In genomic region chr9:127224883-127225739, GRCh38 we compare ENCODE assay signal across 8 cellular contexts. TPM values are rescaled to one million over a fixed set of nuclear protein-coding genes. Genes with fewer than 3 reads are reported as not detected.
DNase-seq lines count a peak whose midpoint lies in the region; ATAC-seq, FAIRE-seq and TF ChIP-seq lines count a peak whose summit lies in the region.

No MANE protein-coding gene starts in this region.

- no peaks in the 10 kb centered on the region for H3K79me2 ChIP-seq in astrocyte (ENCODE audit: insufficient read depth, low read length)

- peaks cover 2% of the 10 kb centered on the region for H3K36me3 Mint-ChIP-seq in astrocyte (ENCODE audit: low read depth, unreplicated experiment)

- H3K9me3 Mint-ChIP-seq in astrocyte (ENCODE audit: unreplicated experiment) = no peaks in the 10 kb centered on the region

- ATAC-seq in HG02678 (IDR thresholded peaks at IDR 0.05; ENCODE audit: unreplicated experiment) = peak; percentile 58

- H3K4me1 ChIP-seq in astrocyte (ENCODE audit: insufficient read depth, low read length) (peaks cover 3% of the 10 kb centered on the region), rectal smooth muscle tissue (ENCODE audit: control insufficient read depth, insufficient read depth, low read length) (no peaks in the 10 kb centered on the region)

- peak; percentile 35 for DNase-seq in GM04504 (ENCODE audit: low read depth)
- peak; percentile 73 for DNase-seq in NCI-H1694 (lab: John Stamatoyannopoulos, UW)
- DNase-seq in T-helper 9 cell = peak; percentile 91
- peak; percentile 53 for DNase-seq in astrocyte (ENCODE audit: low read depth)
- DNase-seq in hepatic stellate cell (ENCODE audit: low spot score) = peak; percentile 97
- DNase-seq in urothelium cell line (ENCODE audit: low spot score) = peak; percentile 99

- H3K9me3 ChIP-seq in astrocyte (ENCODE audit: insufficient read depth, low read depth, low read length) = no peaks in the 10 kb centered on the region

- H3K27me3 ChIP-seq in astrocyte (ENCODE audit: insufficient read depth, low read length) = peaks cover 25% of the 10 kb centered on the region
- no peaks in the 10 kb centered on the region for H3K27me3 ChIP-seq in rectal smooth muscle tissue (ENCODE audit: control insufficient read depth, insufficient read depth, low read length)

- no peak for TF ChIP-seq CTCF in astrocyte (IDR thresholded peaks at IDR 0.05; ENCODE audit: insufficient read depth, low read depth, low read length)

- no peak for FAIRE-seq in astrocyte (lab: Jason Lieb, UNC)
- FAIRE-seq in urothelium cell line (lab: Jason Lieb, UNC) = no peak

- peak overlapping the region; percentile 94 for H2AFZ ChIP-seq in astrocyte (ENCODE audit: low read depth, low read length)

- H3K4me3 ChIP-seq in astrocyte (ENCODE audit: insufficient read depth, low read depth, low read length) = peak overlapping the region; percentile 62
- H3K4me3 ChIP-seq in rectal smooth muscle tissue (ENCODE audit: low read length) = peak overlapping the region; percentile 80

- H3K27ac Mint-ChIP-seq in astrocyte (ENCODE audit: unreplicated experiment) = no peak overlapping the region

- no peak overlapping the region for H3K27ac ChIP-seq in astrocyte (ENCODE audit: low read depth, low read length)
- peak overlapping the region; percentile 60 for H3K27ac ChIP-seq in rectal smooth muscle tissue (ENCODE audit: low read depth, low read length)

- no peaks in the 10 kb centered on the region for H4K20me1 ChIP-seq in astrocyte (ENCODE audit: insufficient read depth, low read length)

- peak overlapping the region; percentile 88 for H3K4me3 Mint-ChIP-seq in astrocyte (ENCODE audit: unreplicated experiment)

- H3K27me3 Mint-ChIP-seq in astrocyte (ENCODE audit: low read depth, unreplicated experiment) = peaks cover 24% of the 10 kb centered on the region

- H3K4me2 ChIP-seq in astrocyte (ENCODE audit: low read length) = peak overlapping the region; percentile 94

- H3K9ac ChIP-seq in astrocyte (ENCODE audit: low read length) = peak overlapping the region; percentile 66
- no peak overlapping the region for H3K9ac ChIP-seq in rectal smooth muscle tissue (ENCODE audit: low read length)

- no peaks in the 10 kb centered on the region for H3K4me1 Mint-ChIP-seq in astrocyte (ENCODE audit: low read depth, unreplicated experiment)

- H3K36me3 ChIP-seq in astrocyte (ENCODE audit: insufficient read depth, low read length) = no peaks in the 10 kb centered on the region
- no peaks in the 10 kb centered on the region for H3K36me3 ChIP-seq in rectal smooth muscle tissue (ENCODE audit: control insufficient read depth, insufficient read depth, low read length)

RNA-seq across cellular contexts. Expression of gene GARNL3, which starts 39.5 kb away (rescaled TPM):
- total RNA-seq in astrocyte = 4.5 and 5.4 TPM in 2 replicates

Comparison
In these comparisons a context has a peak if more than half of its experiments do, and no peak if none do; other contexts are left out.
1. DNase-seq: peak in every context shown above with its lines; median percentile 99 in urothelium cell line; 97 in hepatic stellate cell; 91 in T-helper 9 cell; 73 in NCI-H1694; 53 in astrocyte; 35 in GM04504.